ENCODE assay signal across 9 cellular contexts in the genomic region with DNA sequence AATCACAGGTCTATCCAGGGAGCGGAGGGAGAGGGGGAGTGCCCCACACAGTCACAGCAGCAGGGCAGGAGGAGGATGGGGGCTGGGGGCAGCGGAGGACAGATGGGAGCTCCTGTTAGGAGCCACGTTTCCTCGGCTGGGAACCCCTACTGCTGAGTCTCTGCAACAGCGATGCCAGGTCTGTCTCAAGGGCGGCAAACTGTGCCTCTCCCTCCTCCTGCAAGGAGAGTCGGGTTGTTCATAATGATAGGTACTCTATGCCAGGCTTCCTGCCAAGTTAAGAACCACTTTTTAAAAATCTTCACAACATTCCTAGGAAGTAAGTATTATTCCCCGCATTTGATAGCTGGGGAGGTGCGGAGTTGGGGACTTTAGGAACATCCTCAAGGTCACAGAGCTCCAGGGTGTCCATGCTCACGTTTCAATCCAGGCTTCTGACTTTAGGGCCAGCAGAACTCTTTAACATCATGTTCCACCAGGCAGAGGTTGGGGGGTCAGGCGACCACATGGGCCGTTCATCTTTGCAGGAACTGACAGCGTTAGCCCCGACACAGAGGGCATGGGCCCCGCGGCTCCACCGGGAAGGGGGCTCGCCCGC.
DNase-seq lines count a peak whose midpoint lies in the region; ATAC-seq and FAIRE-seq lines count a peak whose summit lies in the region.
"Had no signal": no experiment of that assay in that cellular context is flagged by ENCODE, and none has a peak within 500 bp of the region (broad histone marks: within the 10 kb centered on the region; RNA-seq: fewer than 3 reads in every experiment).

No MANE protein-coding gene starts in this region.

- H3K4me1 ChIP-seq in iPS DF 6.9 (ENCODE audit: control insufficient read depth, insufficient read depth, low read length) (peaks cover 4% of the 10 kb centered on the region; the same call in 1 of the 2 replicates), skeletal muscle satellite cell (ENCODE audit: control insufficient read depth, insufficient read depth, low read length) (peaks cover 38% of the 10 kb centered on the region)

- no peaks in the 10 kb centered on the region for H3K9me3 Mint-ChIP-seq in activated naive CD8-positive, alpha-beta T cell treated with anti-CD3 and anti-CD28 coated beads, Interleukin-2, amount 10 ng/mL, durations not matched to agents 7 days and 5 days

- WGBS in iPS DF 6.9 (ENCODE audit: insufficient coverage, insufficient read length), result no CpG with 5 or more reads among the region's 19 CpGs

- H3K36me3 ChIP-seq in iPS DF 6.9 (ENCODE audit: control insufficient read depth, insufficient read depth, low read length) (no peaks in the 10 kb centered on the region), skeletal muscle satellite cell (ENCODE audit: insufficient read depth, low read length) (no peaks in the 10 kb centered on the region)

- no peaks in the 10 kb centered on the region for H3K9me3 ChIP-seq in iPS DF 6.9 (ENCODE audit: control insufficient read depth, insufficient read depth, low read length)
- H3K9me3 ChIP-seq in skeletal muscle satellite cell (replicated peaks; ENCODE audit: low read length), result no peaks in the 10 kb centered on the region

- H3K27me3 Mint-ChIP-seq in activated naive CD8-positive, alpha-beta T cell treated with anti-CD3 and anti-CD28 coated beads, Interleukin-2, amount 10 ng/mL, durations not matched to agents 7 days and 5 days, result no peaks in the 10 kb centered on the region

- ATAC-seq in activated naive CD8-positive, alpha-beta T cell treated with anti-CD3 and anti-CD28 coated beads, Interleukin-2, amount 10 ng/mL, durations not matched to agents 7 days and 5 days (ENCODE audit: low read depth), result no peak

- H3K27ac Mint-ChIP-seq in activated naive CD8-positive, alpha-beta T cell treated with anti-CD3 and anti-CD28 coated beads, Interleukin-2, amount 10 ng/mL, durations not matched to agents 7 days and 5 days, result peak overlapping the region; percentile 71

- peak overlapping the region; percentile 74 for H3K4me3 Mint-ChIP-seq in activated naive CD8-positive, alpha-beta T cell treated with anti-CD3 and anti-CD28 coated beads, Interleukin-2, amount 10 ng/mL, durations not matched to agents 7 days and 5 days

- H3K4me3 ChIP-seq in iPS DF 6.9 (ENCODE audit: low read length) (peak overlapping the region; percentile 49; the same call in 1 of the 2 replicates), skeletal muscle satellite cell (ENCODE audit: low read length) (peak overlapping the region; percentile 75)

- no peaks in the 10 kb centered on the region for H3K36me3 Mint-ChIP-seq in activated naive CD8-positive, alpha-beta T cell treated with anti-CD3 and anti-CD28 coated beads, Interleukin-2, amount 10 ng/mL, durations not matched to agents 7 days and 5 days

- DNase-seq in DMS53 (lab: John Stamatoyannopoulos, UW), result peak; percentile 53
- no peak for DNase-seq in DMS53 treated with DMSO at 0.1 percent for 48 hours (lab: John Stamatoyannopoulos, UW; ENCODE audit: unreplicated experiment)
- peak; percentile 32 to 92 (median 87) for DNase-seq in NCI-H1417 (lab: John Stamatoyannopoulos, UW)
- no peak for DNase-seq in activated naive CD8-positive, alpha-beta T cell treated with anti-CD3 and anti-CD28 coated beads, Interleukin-2, amount 10 ng/mL, durations not matched to agents 7 days and 5 days
- no peak for DNase-seq in iPS DF 6.9 (ENCODE audit: low read depth, low spot score)
- DNase-seq in GM19239 (ENCODE audit: insufficient read length, low spot score), result no peak
- DNase-seq in KG1 (lab: John Stamatoyannopoulos, UW), result no peak

- H3K4me2 ChIP-seq in skeletal muscle satellite cell (ENCODE audit: low read length), result peak overlapping the region; percentile 94

- POLR2A ChIA-PET in activated naive CD8-positive, alpha-beta T cell treated with anti-CD3 and anti-CD28 coated beads, Interleukin-2, amount 10 ng/mL, durations not matched to agents 7 days and 5 days (lab: Charles Lee), result interaction anchor here (1.0 to 2.2 kb wide), 5 partner anchors 9 to 239 kb away, joined by 3 to 9 read pairs (median 5); a partner anchor contains a TSS

- peaks cover 24% of the 10 kb centered on the region for H3K4me1 Mint-ChIP-seq in activated naive CD8-positive, alpha-beta T cell treated with anti-CD3 and anti-CD28 coated beads, Interleukin-2, amount 10 ng/mL, durations not matched to agents 7 days and 5 days

- FAIRE-seq in GM19239 (lab: Jason Lieb, UNC), result no peak
- FAIRE-seq: A204.1 had no signal

- peak overlapping the region; percentile 89 for H3K9ac ChIP-seq in skeletal muscle satellite cell (ENCODE audit: low read depth, low read length)

- H3K27me3 ChIP-seq in iPS DF 6.9 (ENCODE audit: control insufficient read depth, insufficient read depth, low read length) (no peaks in the 10 kb centered on the region), skeletal muscle satellite cell (ENCODE audit: control insufficient read depth, insufficient read depth, low read length) (no peaks in the 10 kb centered on the region)

- no peak overlapping the region for H3K27ac ChIP-seq in iPS DF 6.9 (ENCODE audit: low read length)

Comparison
In these comparisons a context has a peak if more than half of its experiments do, and no peak if none do; other contexts are left out.
1. DNase-seq: peak in DMS53 (single experiment) and NCI-H1417 (3 of 3); none in DMS53 treated with DMSO at 0.1 percent for 48 hours (single experiment), activated naive CD8-positive, alpha-beta T cell treated with anti-CD3 and anti-CD28 coated beads, Interleukin-2, amount 10 ng/mL, durations not matched to agents 7 days and 5 days (single experiment), iPS DF 6.9 (single experiment), GM19239 (single experiment) and KG1 (single experiment).